Comparison of ENCODE assay signal across 19 cellular contexts in the genomic region with DNA sequence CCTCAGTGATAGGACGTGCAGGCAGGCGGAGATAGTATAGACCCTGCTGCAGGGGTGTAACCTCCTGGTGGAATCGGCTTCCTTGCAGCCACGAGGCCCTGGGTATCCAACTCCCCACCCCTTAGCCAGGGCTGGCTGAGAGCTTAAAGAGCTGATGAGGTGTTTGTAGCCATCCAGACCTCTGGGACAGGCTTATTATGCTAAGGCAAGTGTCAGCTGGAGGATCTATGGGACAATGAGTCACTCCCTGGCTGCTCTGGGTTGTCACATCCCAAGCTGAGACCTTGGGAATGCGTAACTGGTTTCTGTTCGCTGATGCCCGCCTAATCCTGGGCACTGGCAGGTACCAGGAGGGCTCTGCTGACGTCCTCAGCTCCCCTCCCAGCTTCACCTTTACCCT. TPM values are rescaled to one million over a fixed set of nuclear protein-coding genes. Genes with fewer than 3 reads are reported as not detected.
DNase-seq lines count a peak whose midpoint lies in the region; ATAC-seq and TF ChIP-seq lines count a peak whose summit lies in the region.
"Had no signal": no experiment of that assay in that cellular context is flagged by ENCODE, and none has a peak within 500 bp of the region (broad histone marks: within the 10 kb centered on the region; RNA-seq: fewer than 3 reads in every experiment).

No MANE protein-coding gene starts in this region.

- intact Hi-C loops in prostate gland (cut with DNase I): no loop called here

- H3K27ac ChIP-seq in SJCRH30: no peak overlapping the region
- no peak overlapping the region for H3K27ac ChIP-seq in prostate gland
- H3K27ac ChIP-seq: HL-60 had no signal

- WGBS in prostate gland: 88% methylated on average over 8 of the region's 8 CpGs

- peaks cover 16% of the 10 kb centered on the region for H3K4me1 Mint-ChIP-seq in progenitor cell of endocrine pancreas (ENCODE audit: low read depth)
- H3K4me1 Mint-ChIP-seq: immature natural killer cell had no signal

- H3K36me3 Mint-ChIP-seq in progenitor cell of endocrine pancreas (ENCODE audit: insufficient read depth): no peaks in the 10 kb centered on the region
- H3K36me3 Mint-ChIP-seq: immature natural killer cell had no signal

- H3K27me3 Mint-ChIP-seq in progenitor cell of endocrine pancreas: no peaks in the 10 kb centered on the region

- no peak overlapping the region for H3K27ac Mint-ChIP-seq in progenitor cell of endocrine pancreas
- H3K27ac Mint-ChIP-seq: activated CD8-positive, alpha-beta T cell treated with anti-CD3 and anti-CD28 coated beads, Interleukin-2, amount 10 ng/mL, durations not matched to agents 7 days and 5 days; B cell; immature natural killer cell had no signal

- no peaks in the 10 kb centered on the region for H3K36me3 ChIP-seq in SJCRH30
- no peaks in the 10 kb centered on the region for H3K36me3 ChIP-seq in prostate gland

- H3K9me3 ChIP-seq in SJCRH30 (replicated peaks) (no peaks in the 10 kb centered on the region), prostate gland (no peaks in the 10 kb centered on the region)

- H3K4me3 Mint-ChIP-seq in progenitor cell of endocrine pancreas (ENCODE audit: low read depth): no peak overlapping the region
- H3K4me3 Mint-ChIP-seq: activated CD8-positive, alpha-beta T cell treated with anti-CD3 and anti-CD28 coated beads, Interleukin-2, amount 10 ng/mL, durations not matched to agents 7 days and 5 days; B cell; immature natural killer cell had no signal

- no peaks in the 10 kb centered on the region for H3K9me3 Mint-ChIP-seq in progenitor cell of endocrine pancreas (ENCODE audit: low read depth)
- H3K9me3 Mint-ChIP-seq: immature natural killer cell had no signal

- H3K27me3 ChIP-seq in SJCRH30 (no peaks in the 10 kb centered on the region), prostate gland (replicated peaks; ENCODE audit: insufficient read depth) (no peaks in the 10 kb centered on the region)

- peak; percentile 34 for DNase-seq in Daoy (ENCODE audit: low read depth)
- DNase-seq in SJCRH30: peak; percentile 27 to 45
- peak; percentile 92 for DNase-seq in islet precursor cell
- peak; percentile 75 for DNase-seq in retinal pigment epithelial cell (ENCODE audit: low read depth)
- DNase-seq in prostate gland (ENCODE audit: low spot score): no peak
- no peak for DNase-seq in progenitor cell of endocrine pancreas (ENCODE audit: low spot score, unreplicated experiment)
- no peak for DNase-seq in NCI-H345 treated with DMSO at 0.1 percent for 48 hours (lab: John Stamatoyannopoulos, UW; ENCODE audit: unreplicated experiment)
- DNase-seq: activated CD8-positive, alpha-beta T cell treated with anti-CD3 and anti-CD28 coated beads, Interleukin-2, amount 10 ng/mL, durations not matched to agents 7 days and 5 days; caudate nucleus; immature natural killer cell; NCI-H1092; NCI-H748 treated with DMSO at 0.1 percent for 48 hours; nucleus accumbens; stimulated activated CD4-positive, alpha-beta T cell treated with anti-CD3 and anti-CD28 coated beads, Interleukin-4, amount 100 ng/mL, for 24 hours had no signal

- TF ChIP-seq CTCF in retinal pigment epithelial cell (conservative IDR thresholded peaks at IDR 0.05; ENCODE audit: low read depth, low read length) (no peak), prostate gland (IDR thresholded peaks at IDR 0.05) (no peak), progenitor cell of endocrine pancreas (IDR thresholded peaks at IDR 0.05; ENCODE audit: unreplicated experiment) (no peak)

- H3K4me3 ChIP-seq in SJCRH30: no peak overlapping the region
- no peak overlapping the region for H3K4me3 ChIP-seq in retinal pigment epithelial cell (ENCODE audit: low read length)
- no peak overlapping the region for H3K4me3 ChIP-seq in prostate gland
- H3K4me3 ChIP-seq: K562 had no signal

- TF ChIP-seq POLR2A in prostate gland (IDR thresholded peaks at IDR 0.05): no peak

- H3K4me1 ChIP-seq in SJCRH30 (peaks cover 15% of the 10 kb centered on the region), prostate gland (replicated peaks) (no peaks in the 10 kb centered on the region)

- ATAC-seq in GM18868 (IDR thresholded peaks at IDR 0.05; ENCODE audit: unreplicated experiment): no peak
- ATAC-seq: activated CD8-positive, alpha-beta T cell treated with anti-CD3 and anti-CD28 coated beads, Interleukin-2, amount 10 ng/mL, durations not matched to agents 7 days and 5 days; K562; Panc1 had no signal

RNA-seq across cellular contexts. Expression of a gene that starts 38.9 kb away (rescaled TPM):
- 14.3 and 15.9 TPM in 2 replicates for total RNA-seq in Daoy (2014; rRNA removed; shearing (Covaris generic))
- total RNA-seq in SJCRH30 (2014; rRNA removed; shearing (Covaris generic)): 18.2 and 18.7 TPM in 2 replicates
- total RNA-seq in prostate gland: 10 to 100 TPM; 51.6 to 83.2 TPM
- total RNA-seq in progenitor cell of endocrine pancreas: 63.2 and 67.8 TPM in 2 replicates

Comparison
In these comparisons a context has a peak if more than half of its experiments do, and no peak if none do; other contexts are left out.
1. DNase-seq: peak in Daoy (single experiment), SJCRH30 (2 of 2), islet precursor cell (single experiment) and retinal pigment epithelial cell (single experiment); none in prostate gland (single experiment), progenitor cell of endocrine pancreas (single experiment) and NCI-H345 treated with DMSO at 0.1 percent for 48 hours (single experiment).